ENCODE assay signal across 13 cellular contexts in the genomic region with DNA sequence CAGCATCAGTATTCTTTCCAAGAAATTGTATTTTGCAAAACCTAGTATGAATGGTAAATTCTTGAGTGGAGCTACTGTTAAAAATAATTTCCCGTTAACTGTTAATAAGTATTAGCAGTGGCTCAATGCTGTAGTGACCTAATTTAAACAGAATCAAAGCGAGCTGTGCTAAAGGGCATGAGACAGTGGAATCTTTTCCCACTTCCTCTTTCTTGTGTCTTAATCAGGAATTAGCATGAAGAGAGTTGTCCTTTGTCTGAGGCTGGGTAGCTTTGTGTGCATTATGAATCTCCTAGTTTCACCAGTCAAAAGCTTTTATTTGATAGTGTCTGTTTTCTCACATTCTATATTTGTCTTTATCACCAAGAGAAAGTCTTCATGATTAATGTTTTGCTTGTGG.
"Had no signal": no experiment of that assay in that cellular context is flagged by ENCODE, and none has a peak within 500 bp of the region (broad histone marks: within the 10 kb centered on the region; RNA-seq: fewer than 3 reads in every experiment).

No MANE protein-coding gene starts in this region.

- ATAC-seq: right cardiac atrium; stimulated activated memory B cell treated with anti-CD40 and anti-IgM and Interleukin-4, amounts not matched to agents 10 μg/mL and 1 μg/mL and 100 μg/mL, for 72 hours had no signal

- H3K9me3 ChIP-seq: tibial nerve had no signal

- H3K4me3 Mint-ChIP-seq: activated naive CD4-positive, alpha-beta T cell treated with anti-CD3 and anti-CD28 coated beads, Interleukin-2, amount 50 U/mL, for 24 hours; brain; central memory CD8-positive, alpha-beta T cell; mesothelial cell of epicardium; stimulated activated memory B cell treated with anti-CD40 and anti-IgM and Interleukin-4, amounts not matched to agents 10 μg/mL and 1 μg/mL and 100 μg/mL, for 72 hours had no signal

- H3K27me3 Mint-ChIP-seq: activated naive CD4-positive, alpha-beta T cell treated with anti-CD3 and anti-CD28 coated beads, Interleukin-2, amount 50 U/mL, for 24 hours; central memory CD8-positive, alpha-beta T cell; stimulated activated memory B cell treated with anti-CD40 and anti-IgM and Interleukin-4, amounts not matched to agents 10 μg/mL and 1 μg/mL and 100 μg/mL, for 72 hours had no signal

- H3K4me3 ChIP-seq: tibial nerve had no signal

- H3K4me1 ChIP-seq: tibial nerve had no signal

- H3K9me3 Mint-ChIP-seq: stimulated activated memory B cell treated with anti-CD40 and anti-IgM and Interleukin-4, amounts not matched to agents 10 μg/mL and 1 μg/mL and 100 μg/mL, for 72 hours had no signal

- H3K36me3 Mint-ChIP-seq: activated naive CD4-positive, alpha-beta T cell treated with anti-CD3 and anti-CD28 coated beads, Interleukin-2, amount 50 U/mL, for 24 hours; brain; mesothelial cell of epicardium; stimulated activated memory B cell treated with anti-CD40 and anti-IgM and Interleukin-4, amounts not matched to agents 10 μg/mL and 1 μg/mL and 100 μg/mL, for 72 hours had no signal

- H3K27me3 ChIP-seq: tibial nerve had no signal

- H3K27ac Mint-ChIP-seq: activated naive CD4-positive, alpha-beta T cell treated with anti-CD3 and anti-CD28 coated beads, Interleukin-2, amount 50 U/mL, for 24 hours; mesothelial cell of epicardium; stimulated activated memory B cell treated with anti-CD40 and anti-IgM and Interleukin-4, amounts not matched to agents 10 μg/mL and 1 μg/mL and 100 μg/mL, for 72 hours had no signal

- H3K36me3 ChIP-seq: tibial nerve had no signal

- H3K27ac ChIP-seq: tibial nerve had no signal

- H3K4me1 Mint-ChIP-seq: activated naive CD4-positive, alpha-beta T cell treated with anti-CD3 and anti-CD28 coated beads, Interleukin-2, amount 50 U/mL, for 24 hours; central memory CD8-positive, alpha-beta T cell; mesothelial cell of epicardium; stimulated activated memory B cell treated with anti-CD40 and anti-IgM and Interleukin-4, amounts not matched to agents 10 μg/mL and 1 μg/mL and 100 μg/mL, for 72 hours had no signal

- DNase-seq: activated CD4-positive, alpha-beta T cell treated with anti-CD3 and anti-CD28 coated beads for 48 hours; activated T-cell treated with anti-CD3 and anti-CD28 coated beads, Interleukin-2, amount 50 U/mL, for 1 hour; cortex of kidney; effector memory CD4-positive, alpha-beta T cell; hippocampal formation; right cardiac atrium; small intestine had no signal
